ENCODE assay signal across 28 cellular contexts in genomic region chr1:199338760-199339159, GRCh38.
"Had no signal": no experiment of that assay in that cellular context is flagged by ENCODE, and none has a peak within 500 bp of the region (broad histone marks: within the 10 kb centered on the region; RNA-seq: fewer than 3 reads in every experiment).

No MANE protein-coding gene starts in this region.

- ATAC-seq: effector memory CD8-positive, alpha-beta T cell; esophagus mucosa; foreskin keratinocyte; gastrocnemius medialis; gastroesophageal sphincter; heart left ventricle; heart right ventricle had no signal

- H3K36me3 ChIP-seq: colonic mucosa, esophagus muscularis mucosa, esophagus squamous epithelium, gastrocnemius medialis, gastroesophageal sphincter, heart left ventricle, heart right ventricle had no signal

- H3K9me3 ChIP-seq: colonic mucosa, esophagus muscularis mucosa, esophagus squamous epithelium, gastrocnemius medialis, gastroesophageal sphincter had no signal

- H3K4me3 ChIP-seq: colonic mucosa, coronary artery, dorsolateral prefrontal cortex, esophagus muscularis mucosa, esophagus squamous epithelium, gastrocnemius medialis, gastroesophageal sphincter, heart left ventricle, heart right ventricle had no signal

- H3K4me1 ChIP-seq: colonic mucosa, esophagus squamous epithelium, foreskin keratinocyte, gastrocnemius medialis, heart left ventricle, heart right ventricle had no signal

- H3K27ac ChIP-seq: colonic mucosa, coronary artery, dorsolateral prefrontal cortex, epithelial cell of prostate, esophagus muscularis mucosa, esophagus squamous epithelium, foreskin keratinocyte, gastrocnemius medialis, gastroesophageal sphincter, heart left ventricle, heart right ventricle had no signal

- DNase-seq: colonic mucosa; cortex of kidney; dermis blood vessel endothelial cell; dorsolateral prefrontal cortex; effector CD4-positive, alpha-beta T cell; effector CD8-positive, alpha-beta T cell; effector memory CD4-positive, alpha-beta T cell; effector memory CD8-positive, alpha-beta T cell; endodermal cell; erythroblast; esophagus squamous epithelium; foreskin fibroblast; foreskin keratinocyte; foreskin melanocyte; gastrocnemius medialis; glutamatergic neuron; head of caudate nucleus; heart left ventricle; heart right ventricle had no signal

- FAIRE-seq: colon, endometrium, endothelial cell of umbilical vein, frontal cortex had no signal

- H3K27me3 ChIP-seq: colonic mucosa, esophagus muscularis mucosa, esophagus squamous epithelium, gastrocnemius medialis, gastroesophageal sphincter, heart left ventricle, heart right ventricle had no signal
